9 cellular contexts compared by ENCODE assay signal in genomic region chr11:63986932-63987513, GRCh38. TPM values are rescaled to one million over a fixed set of nuclear protein-coding genes. Genes with fewer than 3 reads are reported as not detected.
DNase-seq lines count a peak whose midpoint lies in the region; ATAC-seq and TF ChIP-seq lines count a peak whose summit lies in the region.
"Had no signal": no experiment of that assay in that cellular context is flagged by ENCODE, and none has a peak within 500 bp of the region (broad histone marks: within the 10 kb centered on the region; RNA-seq: fewer than 3 reads in every experiment).

No MANE protein-coding gene starts in this region.

- in situ Hi-C loops in astrocyte of the spinal cord (cut with HindIII; ENCODE audit: low sequenced_read_pairs): no loop called here

- no peaks in the 10 kb centered on the region for H3K27me3 ChIP-seq in tibial artery

- TF ChIP-seq POLR2A in lower leg skin (IDR thresholded peaks at IDR 0.05): no peak

- WGBS in lower leg skin, 2 donors: 38 to 41% methylated on average over 18 to 24 of the region's 25 CpGs

- H3K4me1 ChIP-seq in tibial artery: peaks cover 0 to 23% (median 18%) of the 10 kb centered on the region in 4 donors

- no peaks in the 10 kb centered on the region for H3K9me3 ChIP-seq in tibial artery

- peaks cover 12 to 40% (median 15%) of the 10 kb centered on the region in 3 donors for H3K36me3 ChIP-seq in tibial artery

- peaks cover 32% of the 10 kb centered on the region for H3K4me1 Mint-ChIP-seq in activated T-cell treated with anti-CD3 and anti-CD28 coated beads, Interleukin-2, amount 50 U/mL, for 4 hours (ENCODE audit: low read depth)

- TF ChIP-seq CTCF in astrocyte of the spinal cord (IDR thresholded peaks at IDR 0.05; ENCODE audit: low read depth, low read length) (no peak), lower leg skin (IDR thresholded peaks at IDR 0.05) (no peak), tibial artery (IDR thresholded peaks at IDR 0.05) (no peak)

- peak overlapping the region; percentile 77 to 88 for H3K27ac ChIP-seq in tibial artery

- H3K4me3 ChIP-seq in astrocyte of the spinal cord (ENCODE audit: low read depth, low read length): peak overlapping the region; percentile 82
- peak overlapping the region; percentile 91 for H3K4me3 ChIP-seq in lower leg skin (ENCODE audit: low read depth, poor library complexity, severe bottlenecking)
- peak overlapping the region; percentile 69 to 97 for H3K4me3 ChIP-seq in tibial artery

- H3K36me3 Mint-ChIP-seq in activated T-cell treated with anti-CD3 and anti-CD28 coated beads, Interleukin-2, amount 50 U/mL, for 4 hours (ENCODE audit: insufficient read depth): peaks cover 20% of the 10 kb centered on the region

- H3K4me3 Mint-ChIP-seq in activated T-cell treated with anti-CD3 and anti-CD28 coated beads, Interleukin-2, amount 50 U/mL, for 4 hours: peak overlapping the region; percentile 78

- H3K27me3 Mint-ChIP-seq in activated T-cell treated with anti-CD3 and anti-CD28 coated beads, Interleukin-2, amount 50 U/mL, for 4 hours (ENCODE audit: low read depth): no peaks in the 10 kb centered on the region

- H3K9me3 Mint-ChIP-seq in activated T-cell treated with anti-CD3 and anti-CD28 coated beads, Interleukin-2, amount 50 U/mL, for 4 hours: no peaks in the 10 kb centered on the region

- no peak for DNase-seq in activated T-cell treated with anti-CD3 and anti-CD28 coated beads, Interleukin-2, amount 50 U/mL, for 4 hours
- DNase-seq in activated T-cell treated with anti-CD3 and anti-CD28 coated beads, Interleukin-2, amount 50 U/mL, for 1 hour: no peak
- DNase-seq in astrocyte of the spinal cord (ENCODE audit: low read depth, low spot score): no peak
- DNase-seq in lower leg skin (ENCODE audit: low spot score in 2 of 2): no peak
- DNase-seq in tibial artery: no peak
- DNase-seq in sciatic nerve (ENCODE audit: low spot score): no peak
- DNase-seq in GF-D8 (lab: John Stamatoyannopoulos, UW): no peak
- DNase-seq in NCI-H446 (lab: John Stamatoyannopoulos, UW): no peak

- no peak for ATAC-seq in activated T-cell treated with anti-CD3 and anti-CD28 coated beads, Interleukin-2, amount 50 U/mL, for 4 hours
- no peak for ATAC-seq in sciatic nerve

- intact Hi-C loops in lower leg skin (cut with DNase I; ENCODE audit: low total_unique reads): no loop called here
- intact Hi-C loops in tibial artery (cut with DNase I; ENCODE audit: low total_unique reads): no loop called here
- intact Hi-C loops in sciatic nerve (cut with DNase I): no loop called here

RNA-seq across cellular contexts. Expression of gene OTUB1, which starts 0.8 kb away (rescaled TPM):
- total RNA-seq in activated T-cell treated with anti-CD3 and anti-CD28 coated beads, Interleukin-2, amount 50 U/mL, for 4 hours: 100 to 1,000 TPM in 2 of 3 donors, 10 to 100 TPM in 1; 98.0 to 103 (median 101) TPM
- total RNA-seq in lower leg skin (10 to 100 TPM; 48.8 to 94.8 (median 81.7) TPM), sciatic nerve (38.7 TPM)

RNA-seq across cellular contexts. Expression of gene COX8A, which starts 12.6 kb away (rescaled TPM):
- 100 to 1,000 TPM; 315 to 320 (median 319) TPM for total RNA-seq in activated T-cell treated with anti-CD3 and anti-CD28 coated beads, Interleukin-2, amount 50 U/mL, for 4 hours
- 100 to 1,000 TPM; 373 to 510 (median 455) TPM for total RNA-seq in lower leg skin
- total RNA-seq in sciatic nerve: 118 TPM

RNA-seq across cellular contexts. Expression of gene NAA40, which starts 48.2 kb away (rescaled TPM):
- 10 to 100 TPM; 12.1 to 16.9 (median 14.1) TPM for total RNA-seq in activated T-cell treated with anti-CD3 and anti-CD28 coated beads, Interleukin-2, amount 50 U/mL, for 4 hours
- total RNA-seq in lower leg skin: 10 to 100 TPM in 1 of 4 donors, 1 to 10 TPM in 3; 3.0 to 10.2 (median 6.1) TPM
- total RNA-seq in sciatic nerve: 14.5 TPM

RNA-seq across cellular contexts. Expression of gene FLRT1, which starts 48.7 kb away (rescaled TPM):
- total RNA-seq in activated T-cell treated with anti-CD3 and anti-CD28 coated beads, Interleukin-2, amount 50 U/mL, for 4 hours: not detected
- total RNA-seq in lower leg skin: under 1 TPM in 3 of 4 donors, not detected in 1; 0.08 to 0.62 (median 0.15) TPM
- 3.5 TPM for total RNA-seq in sciatic nerve
- total RNA-seq: HT1080 had no signal
